Comparison of ENCODE assay signal across 1 cellular context in the genomic region with DNA sequence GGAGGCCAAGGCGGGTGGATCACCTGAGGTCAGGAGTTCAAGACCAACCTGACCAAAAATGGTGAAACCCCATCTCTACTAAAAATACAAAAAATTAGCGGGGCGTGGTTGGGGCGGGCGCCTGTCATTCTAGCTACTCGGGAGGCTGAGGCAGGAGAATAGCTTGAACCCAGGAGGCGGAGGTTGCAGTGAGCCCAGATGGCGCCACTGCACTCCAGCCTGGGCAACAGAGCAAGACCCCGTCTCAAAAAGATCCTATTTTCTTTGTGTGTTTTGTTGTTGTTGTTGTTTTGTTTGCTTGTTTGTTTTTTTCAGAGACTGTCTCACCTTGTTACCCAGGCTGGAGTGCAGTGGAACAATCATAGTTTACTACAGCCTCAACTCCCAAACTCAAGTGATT. TPM values are rescaled to one million over a fixed set of nuclear protein-coding genes. Genes with fewer than 3 reads are reported as not detected.
"Had no signal": no experiment of that assay in that cellular context is flagged by ENCODE, and none has a peak within 500 bp of the region (broad histone marks: within the 10 kb centered on the region; RNA-seq: fewer than 3 reads in every experiment).

No MANE protein-coding gene starts in this region.

RNA-seq across cellular contexts. Expression of a gene that starts 11.5 kb away (rescaled TPM):
- total RNA-seq: HT-29 had no signal
